In the genomic region with DNA sequence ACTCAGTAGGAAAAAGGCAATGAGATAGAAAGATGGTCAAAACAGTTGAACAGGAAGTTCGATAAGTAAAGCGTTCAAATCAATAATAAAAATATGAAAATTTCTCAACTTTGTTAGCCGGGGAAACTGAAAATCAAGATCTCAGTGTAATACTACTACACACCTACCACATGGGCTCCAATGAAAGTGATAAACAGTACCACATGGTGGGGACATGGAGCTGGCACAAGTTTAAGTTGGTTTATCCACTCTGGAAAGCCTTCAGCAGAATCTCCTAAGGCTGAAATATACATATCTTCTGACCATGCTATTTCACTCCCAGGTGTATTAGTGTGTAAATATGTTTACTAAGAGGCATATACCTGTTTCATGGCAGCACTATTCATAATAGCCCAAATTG, we compare ENCODE assay signal across 23 cellular contexts.
A peak's percentile ranks its signal among the peaks of the same experiment; 100 is the strongest.
DNase-seq lines count a peak whose midpoint lies in the region; ATAC-seq and TF ChIP-seq lines count a peak whose summit lies in the region.
"Had no signal": no experiment of that assay in that cellular context is flagged by ENCODE, and none has a peak within 500 bp of the region (broad histone marks: within the 10 kb centered on the region; RNA-seq: fewer than 3 reads in every experiment).

No MANE protein-coding gene starts in this region.

- DNase-seq in A673 (ENCODE audit: low spot score) (peak; percentile 57), IMR-90 (no peak), brain microvascular endothelial cell (peak; percentile 39), fibroblast of villous mesenchyme (ENCODE audit: low read depth) (peak; percentile 36), globus pallidus (ENCODE audit: low spot score) (no peak)
- no peak for DNase-seq in stimulated activated effector memory CD8-positive, alpha-beta T cell treated with anti-CD3 and anti-CD28 coated beads, Interleukin-12 subunit alpha, Interleukin-12 subunit beta, amount 100 ng/mL, for 72 hours (ENCODE audit: low spot score in 2 of 2)
- DNase-seq in activated CD8-positive, alpha-beta T cell treated with anti-CD3 and anti-CD28 coated beads, Interleukin-2, amount 10 ng/mL, durations not matched to agents 7 days and 5 days: no peak
- DNase-seq: activated CD4-positive, alpha-beta memory T cell treated with anti-CD3 and anti-CD28 coated beads for 36 hours; activated CD4-positive, CD25-positive, alpha-beta regulatory T cell; activated gamma-delta T cell; H7; KG1; kidney; lower lobe of right lung; NCI-H1048; NCI-H2029; NCI-H345; psoas muscle; stimulated activated naive B cell treated with anti-CD40 and anti-IgM and Interleukin-4, amounts not matched to agents 10 μg/mL and 1 μg/mL and 100 μg/mL, for 72 hours had no signal

- no peak overlapping the region for H3K4me2 ChIP-seq in IMR-90 (ENCODE audit: low read depth, low read length)

- no peak overlapping the region for H3K27ac ChIP-seq in A673 (ENCODE audit: low read depth, low read length, poor library complexity, severe bottlenecking)
- H3K27ac ChIP-seq in IMR-90 (ENCODE audit: insufficient read depth, low read length): no peak overlapping the region
- H3K27ac ChIP-seq in brain microvascular endothelial cell: no peak overlapping the region
- H3K27ac ChIP-seq: lower lobe of right lung, psoas muscle, skin epidermis had no signal

- peaks cover 11% of the 10 kb centered on the region for H3K27me3 Mint-ChIP-seq in activated CD8-positive, alpha-beta T cell treated with anti-CD3 and anti-CD28 coated beads, Interleukin-2, amount 10 ng/mL, durations not matched to agents 7 days and 5 days (ENCODE audit: low read depth)
- H3K27me3 Mint-ChIP-seq: brain had no signal

- H2AK9ac ChIP-seq in IMR-90 (replicated peaks; ENCODE audit: low read depth, low read length, poor library complexity): no peak overlapping the region

- ATAC-seq in IMR-90 (ENCODE audit: low read depth) (no peak), HG03095 (IDR thresholded peaks at IDR 0.05; ENCODE audit: unreplicated experiment) (no peak)
- ATAC-seq in stimulated activated effector memory CD8-positive, alpha-beta T cell treated with anti-CD3 and anti-CD28 coated beads, Interleukin-12 subunit alpha, Interleukin-12 subunit beta, amount 100 ng/mL, for 72 hours: no peak
- ATAC-seq in activated CD8-positive, alpha-beta T cell treated with anti-CD3 and anti-CD28 coated beads, Interleukin-2, amount 10 ng/mL, durations not matched to agents 7 days and 5 days: no peak
- ATAC-seq: lower lobe of right lung; psoas muscle; stimulated activated naive B cell treated with anti-CD40 and anti-IgM and Interleukin-4, amounts not matched to agents 10 μg/mL and 1 μg/mL and 100 μg/mL, for 72 hours had no signal

- H3K36me3 ChIP-seq in A673 (ENCODE audit: insufficient read depth, low read length, poor library complexity, severe bottlenecking) (no peaks in the 10 kb centered on the region), IMR-90 (ENCODE audit: control insufficient read depth, insufficient read depth, low read length) (no peaks in the 10 kb centered on the region), brain microvascular endothelial cell (replicated peaks) (no peaks in the 10 kb centered on the region)
- H3K36me3 ChIP-seq: lower lobe of right lung had no signal

- H3K4me3 ChIP-seq in A673 (ENCODE audit: low read depth, low read length, poor library complexity, severe bottlenecking) (no peak overlapping the region), IMR-90 (ENCODE audit: insufficient read depth, low read depth, low read length) (no peak overlapping the region), brain microvascular endothelial cell (ENCODE audit: low read depth, low read length) (no peak overlapping the region), fibroblast of villous mesenchyme (ENCODE audit: low read depth, low read length) (no peak overlapping the region)
- H3K4me3 ChIP-seq: lower lobe of right lung, psoas muscle, skin epidermis had no signal

- no peaks in the 10 kb centered on the region for H3K9me3 ChIP-seq in A673 (ENCODE audit: low read depth, low read length, poor library complexity, severe bottlenecking)
- H3K9me3 ChIP-seq in IMR-90 (ENCODE audit: control insufficient read depth, insufficient read depth, low read length): peaks cover 3% of the 10 kb centered on the region; the same call in 1 of the 2 replicates
- H3K9me3 ChIP-seq: lower lobe of right lung had no signal

- no peaks in the 10 kb centered on the region for H4K20me1 ChIP-seq in IMR-90 (ENCODE audit: insufficient read depth, low read length)

- no peaks in the 10 kb centered on the region for H3K79me1 ChIP-seq in IMR-90 (ENCODE audit: low read depth in 1 of 2, low read length in 2 of 2)

- POLR2A ChIA-PET in A673 (lab: Charles Lee; ENCODE audit: low non-redundant PET): no interaction called here
- POLR2A ChIA-PET in IMR-90 (lab: Charles Lee; ENCODE audit: unreplicated experiment): no interaction called here
- POLR2A ChIA-PET in activated CD8-positive, alpha-beta T cell treated with anti-CD3 and anti-CD28 coated beads, Interleukin-2, amount 10 ng/mL, durations not matched to agents 7 days and 5 days (lab: Charles Lee): no interaction called here

- CTCF ChIA-PET in A673 (lab: Charles Lee) (interaction anchor here (1.5 kb wide), 1 partner anchor 349 kb away, joined by 3 read pairs; no protein-coding TSS in a partner anchor), IMR-90 (lab: Yijun Ruan, JAX) (interaction anchor here (0.8 kb wide), 1 partner anchor 139 kb away, joined by 3 read pairs; no protein-coding TSS in a partner anchor)
- CTCF ChIA-PET in activated CD8-positive, alpha-beta T cell treated with anti-CD3 and anti-CD28 coated beads, Interleukin-2, amount 10 ng/mL, durations not matched to agents 7 days and 5 days (lab: Charles Lee): no interaction called here

- H4K8ac ChIP-seq in IMR-90 (ENCODE audit: low read depth in 2 of 2, low read length in 2 of 2): no peak overlapping the region

- no CpG with 5 or more reads among the region's 3 CpGs for WGBS in IMR-90 (ENCODE audit: extremely low coverage in 2 of 2, insufficient read length in 1 of 2), 2 experiments

- H4K5ac ChIP-seq in IMR-90 (ENCODE audit: low read depth, low read length): no peak overlapping the region

- H2BK20ac ChIP-seq in IMR-90 (ENCODE audit: low read depth, low read length): no peak overlapping the region

- H3K4ac ChIP-seq in IMR-90 (ENCODE audit: low read depth, low read length): no peak overlapping the region

- no peak overlapping the region for H2BK120ac ChIP-seq in IMR-90 (ENCODE audit: low read depth, low read length)

- H3K9me3 Mint-ChIP-seq in stimulated activated effector memory CD8-positive, alpha-beta T cell treated with anti-CD3 and anti-CD28 coated beads, Interleukin-12 subunit alpha, Interleukin-12 subunit beta, amount 100 ng/mL, for 72 hours: no peaks in the 10 kb centered on the region
- H3K9me3 Mint-ChIP-seq in activated CD8-positive, alpha-beta T cell treated with anti-CD3 and anti-CD28 coated beads, Interleukin-2, amount 10 ng/mL, durations not matched to agents 7 days and 5 days (ENCODE audit: insufficient read depth): no peaks in the 10 kb centered on the region
- H3K9me3 Mint-ChIP-seq: activated CD4-positive, alpha-beta memory T cell treated with anti-CD3 and anti-CD28 coated beads for 36 hours; dendritic cell treated with granulocyte-macrophage colony-stimulating factor and Interleukin-4, amounts not matched to agents 40 ng/mL and 50 ng/mL, for 4 days; stimulated activated naive B cell treated with anti-CD40 and anti-IgM and Interleukin-4, amounts not matched to agents 10 μg/mL and 1 μg/mL and 100 μg/mL, for 72 hours had no signal

- H3K4me3 Mint-ChIP-seq in stimulated activated effector memory CD8-positive, alpha-beta T cell treated with anti-CD3 and anti-CD28 coated beads, Interleukin-12 subunit alpha, Interleukin-12 subunit beta, amount 100 ng/mL, for 72 hours: no peak overlapping the region
- no peak overlapping the region for H3K4me3 Mint-ChIP-seq in activated CD8-positive, alpha-beta T cell treated with anti-CD3 and anti-CD28 coated beads, Interleukin-2, amount 10 ng/mL, durations not matched to agents 7 days and 5 days
- H3K4me3 Mint-ChIP-seq: activated CD4-positive, alpha-beta memory T cell treated with anti-CD3 and anti-CD28 coated beads for 36 hours; brain; dendritic cell treated with granulocyte-macrophage colony-stimulating factor and Interleukin-4, amounts not matched to agents 40 ng/mL and 50 ng/mL, for 4 days; stimulated activated naive B cell treated with anti-CD40 and anti-IgM and Interleukin-4, amounts not matched to agents 10 μg/mL and 1 μg/mL and 100 μg/mL, for 72 hours had no signal

- TF ChIP-seq CTCF in A673 (conservative IDR thresholded peaks at IDR 0.05; ENCODE audit: low read depth, low read length) (peak; percentile 53), IMR-90 (conservative IDR thresholded peaks at IDR 0.05; ENCODE audit: low read depth, low read length) (0 out of 2 replicates have a peak, but pooled peaks have one; percentile 5), brain microvascular endothelial cell (IDR thresholded peaks at IDR 0.05; ENCODE audit: low read depth, low read length, missing control alignments) (peak; percentile 48), fibroblast of villous mesenchyme (IDR thresholded peaks at IDR 0.05; ENCODE audit: insufficient read depth, low read depth, low read length) (peak; percentile 28)

- no peak overlapping the region for H3K18ac ChIP-seq in IMR-90 (ENCODE audit: low read depth, low read length)

- no peak overlapping the region for H2AK5ac ChIP-seq in IMR-90 (ENCODE audit: low read depth, low read length)

- H3K4me1 ChIP-seq in A673 (ENCODE audit: insufficient read depth, low read length, poor library complexity, severe bottlenecking) (peaks cover 14% of the 10 kb centered on the region), IMR-90 (ENCODE audit: control insufficient read depth, insufficient read depth, low read length) (peaks cover 7% of the 10 kb centered on the region)
- H3K4me1 ChIP-seq: lower lobe of right lung, psoas muscle had no signal

- H3K27me3 ChIP-seq in A673 (replicated peaks; ENCODE audit: insufficient read depth, low read depth, low read length, poor library complexity): no peaks in the 10 kb centered on the region
- H3K27me3 ChIP-seq in IMR-90 (ENCODE audit: control insufficient read depth, insufficient read depth, low read length): no peaks in the 10 kb centered on the region; the same call in 1 of the 2 replicates
- no peaks in the 10 kb centered on the region for H3K27me3 ChIP-seq in brain microvascular endothelial cell (replicated peaks)

- no peaks in the 10 kb centered on the region for H3K36me3 Mint-ChIP-seq in stimulated activated effector memory CD8-positive, alpha-beta T cell treated with anti-CD3 and anti-CD28 coated beads, Interleukin-12 subunit alpha, Interleukin-12 subunit beta, amount 100 ng/mL, for 72 hours
- H3K36me3 Mint-ChIP-seq in activated CD8-positive, alpha-beta T cell treated with anti-CD3 and anti-CD28 coated beads, Interleukin-2, amount 10 ng/mL, durations not matched to agents 7 days and 5 days (ENCODE audit: low read depth): no peaks in the 10 kb centered on the region
- H3K36me3 Mint-ChIP-seq: activated CD4-positive, alpha-beta memory T cell treated with anti-CD3 and anti-CD28 coated beads for 36 hours; brain; stimulated activated naive B cell treated with anti-CD40 and anti-IgM and Interleukin-4, amounts not matched to agents 10 μg/mL and 1 μg/mL and 100 μg/mL, for 72 hours had no signal

- H3K14ac ChIP-seq in IMR-90 (replicated peaks; ENCODE audit: low read depth, low read length): no peak overlapping the region

- H2BK15ac ChIP-seq in IMR-90 (ENCODE audit: low read depth, low read length): no peak overlapping the region

- TF ChIP-seq RAD21 in IMR-90 (IDR thresholded peaks at IDR 0.05; ENCODE audit: low read length): 0 out of 2 replicates have a peak, but pooled peaks have one; percentile 23

- H3K9me1 ChIP-seq in IMR-90 (ENCODE audit: insufficient read depth, low read length): no peaks in the 10 kb centered on the region

- H2BK5ac ChIP-seq in IMR-90 (ENCODE audit: low read depth, low read length, poor library complexity, severe bottlenecking): no peak overlapping the region

- no peak overlapping the region for H3K9ac ChIP-seq in IMR-90 (ENCODE audit: low read depth, low read length)

- H3K27ac Mint-ChIP-seq in stimulated activated effector memory CD8-positive, alpha-beta T cell treated with anti-CD3 and anti-CD28 coated beads, Interleukin-12 subunit alpha, Interleukin-12 subunit beta, amount 100 ng/mL, for 72 hours: no peak overlapping the region
- H3K27ac Mint-ChIP-seq in activated CD8-positive, alpha-beta T cell treated with anti-CD3 and anti-CD28 coated beads, Interleukin-2, amount 10 ng/mL, durations not matched to agents 7 days and 5 days: no peak overlapping the region
- H3K27ac Mint-ChIP-seq: activated CD4-positive, alpha-beta memory T cell treated with anti-CD3 and anti-CD28 coated beads for 36 hours; brain; dendritic cell treated with granulocyte-macrophage colony-stimulating factor and Interleukin-4, amounts not matched to agents 40 ng/mL and 50 ng/mL, for 4 days; stimulated activated naive B cell treated with anti-CD40 and anti-IgM and Interleukin-4, amounts not matched to agents 10 μg/mL and 1 μg/mL and 100 μg/mL, for 72 hours had no signal

- H3K23ac ChIP-seq in IMR-90 (ENCODE audit: low read depth, low read length): no peak overlapping the region

- H2AFZ ChIP-seq in IMR-90 (replicated peaks; ENCODE audit: low read length, poor library complexity): no peak overlapping the region

- no peaks in the 10 kb centered on the region for H3K4me1 Mint-ChIP-seq in stimulated activated effector memory CD8-positive, alpha-beta T cell treated with anti-CD3 and anti-CD28 coated beads, Interleukin-12 subunit alpha, Interleukin-12 subunit beta, amount 100 ng/mL, for 72 hours
- no peaks in the 10 kb centered on the region for H3K4me1 Mint-ChIP-seq in activated CD8-positive, alpha-beta T cell treated with anti-CD3 and anti-CD28 coated beads, Interleukin-2, amount 10 ng/mL, durations not matched to agents 7 days and 5 days (ENCODE audit: low read depth)
- H3K4me1 Mint-ChIP-seq: stimulated activated naive B cell treated with anti-CD40 and anti-IgM and Interleukin-4, amounts not matched to agents 10 μg/mL and 1 μg/mL and 100 μg/mL, for 72 hours had no signal

- H4K91ac ChIP-seq in IMR-90 (ENCODE audit: insufficient read depth, low read depth, low read length): no peak overlapping the region

- no peak for TF ChIP-seq POLR2A in IMR-90 (IDR thresholded peaks at IDR 0.05; ENCODE audit: low read depth, low read length)

- dilution Hi-C loops in IMR-90 (cut with HindIII; ENCODE audit: low sequenced_read_pairs, unreplicated experiment): no loop called here

- H3K56ac ChIP-seq in IMR-90 (ENCODE audit: extremely low read depth, insufficient read depth, low read length): no peak overlapping the region

- no TSS peak for BruUV-seq in A673 (replicated peaks; lab: Mats Ljungman, UMichigan)
- no TSS peak for BruUV-seq in IMR-90 (replicated peaks; lab: Mats Ljungman, UMichigan)

- in situ Hi-C loops in IMR-90 (cut with MboI; ENCODE audit: low sequenced_read_pairs): no loop called here
- in situ Hi-C loops in brain microvascular endothelial cell (cut with HindIII; ENCODE audit: low pct_ligation_motif_present, low sequenced_read_pairs): no loop called here

- intact Hi-C loops in A673 (cut with micrococcal nuclease; ENCODE audit: unreplicated experiment): loop anchor here (2.0 to 10.0 kb wide), 3 partner anchors 173 to 339 kb away; partner anchors contain the start of gene S1PR3
- intact Hi-C loops in IMR-90 (cut with micrococcal nuclease): loop anchor here (2.0 kb wide), 1 partner anchor 331 kb away; no protein-coding TSS in a partner anchor

Comparison
In these comparisons a context has a peak if more than half of its experiments do, and no peak if none do; other contexts are left out.
1. DNase-seq: peak in A673 (single experiment), brain microvascular endothelial cell (single experiment) and fibroblast of villous mesenchyme (single experiment); none in IMR-90 (single experiment), stimulated activated effector memory CD8-positive, alpha-beta T cell treated with anti-CD3 and anti-CD28 coated beads, Interleukin-12 subunit alpha, Interleukin-12 subunit beta, amount 100 ng/mL, for 72 hours (0 of 2), globus pallidus (single experiment) and activated CD8-positive, alpha-beta T cell treated with anti-CD3 and anti-CD28 coated beads, Interleukin-2, amount 10 ng/mL, durations not matched to agents 7 days and 5 days (single experiment).
2. Peak in every context shown above with its lines, with median percentiles within 50 percentile points of each other: CTCF ChIP-seq.